In the genomic region with DNA sequence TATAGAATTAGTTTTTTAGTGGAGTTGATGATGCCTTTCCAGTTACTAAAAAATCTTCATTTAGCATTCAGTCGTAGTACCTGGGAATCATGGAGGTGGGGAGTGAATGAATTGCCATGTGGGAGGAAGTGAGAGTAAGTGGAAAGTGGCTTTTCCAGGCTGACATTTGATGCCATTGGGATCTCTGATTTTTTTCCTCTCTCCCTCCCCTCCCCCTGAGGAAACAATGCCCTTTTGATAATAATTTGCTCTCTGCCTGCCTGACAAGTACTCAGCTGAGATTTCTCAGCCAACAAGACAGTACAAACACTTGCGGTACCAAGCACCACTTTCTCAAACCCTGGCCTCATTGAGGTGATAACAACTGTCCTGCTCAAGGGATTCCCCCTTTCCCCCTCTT, we compare ENCODE assay signal across 9 cellular contexts. TPM values are rescaled to one million over a fixed set of nuclear protein-coding genes. Genes with fewer than 3 reads are reported as not detected.
DNase-seq lines count a peak whose midpoint lies in the region; ATAC-seq and TF ChIP-seq lines count a peak whose summit lies in the region.
"Had no signal": no experiment of that assay in that cellular context is flagged by ENCODE, and none has a peak within 500 bp of the region (broad histone marks: within the 10 kb centered on the region; RNA-seq: fewer than 3 reads in every experiment).

No MANE protein-coding gene starts in this region.

- peaks cover 30 to 33% of the 10 kb centered on the region in 2 donors for H3K4me1 ChIP-seq in naive thymus-derived CD4-positive, alpha-beta T cell (ENCODE audit: control insufficient read depth in 2 of 2, insufficient read depth in 2 of 2, low read length in 2 of 2)
- H3K4me1 ChIP-seq in gastrocnemius medialis: peaks cover 22 to 24% of the 10 kb centered on the region in 2 donors

- peak overlapping the region; percentile 87 for H3K27ac Mint-ChIP-seq in CD4-positive, alpha-beta T cell
- H3K27ac Mint-ChIP-seq in central memory CD8-positive, alpha-beta T cell (ENCODE audit: low read depth): peak overlapping the region; percentile 89
- H3K27ac Mint-ChIP-seq in naive thymus-derived CD4-positive, alpha-beta T cell: peak overlapping the region in 8 of 9 donors; percentile 30 to 99 (median 87)

- H3K4me3 ChIP-seq in naive thymus-derived CD4-positive, alpha-beta T cell (ENCODE audit: low read length): no peak overlapping the region
- H3K4me3 ChIP-seq in gastrocnemius medialis: no peak overlapping the region

- peaks cover 75% of the 10 kb centered on the region for H3K4me1 Mint-ChIP-seq in CD4-positive, alpha-beta T cell (ENCODE audit: low read depth)
- peaks cover 73% of the 10 kb centered on the region for H3K4me1 Mint-ChIP-seq in central memory CD8-positive, alpha-beta T cell
- H3K4me1 Mint-ChIP-seq in naive thymus-derived CD4-positive, alpha-beta T cell: peaks cover 37 to 72% (median 67%) of the 10 kb centered on the region in 7 donors

- in situ Hi-C loops in gastrocnemius medialis (cut with MboI; ENCODE audit: low sequenced_read_pairs in 4 of 4): no loop called here

- intact Hi-C loops in CD4-positive, alpha-beta T cell (cut with DNase I, micrococcal nuclease): no loop called here
- intact Hi-C loops in naive thymus-derived CD4-positive, alpha-beta T cell (cut with micrococcal nuclease): no loop called here
- intact Hi-C loops in gastrocnemius medialis (cut with DNase I; ENCODE audit: low total_unique reads): no loop called here

- ATAC-seq in CD4-positive, alpha-beta T cell (ENCODE audit: poor library complexity): no peak
- ATAC-seq in central memory CD8-positive, alpha-beta T cell (replicated peaks; ENCODE audit: extremely low read depth, poor library complexity, severe bottlenecking): no peak
- no peak for ATAC-seq in naive thymus-derived CD4-positive, alpha-beta T cell
- ATAC-seq in activated CD4-positive, CD25-positive, alpha-beta regulatory T cell treated with anti-CD3 and anti-CD28 coated beads, Interleukin-2, amount 50 U/mL, for 24 hours: no peak
- ATAC-seq in gastrocnemius medialis (no peak), HG03571 (IDR thresholded peaks at IDR 0.05; ENCODE audit: unreplicated experiment) (no peak)

- H3K27me3 Mint-ChIP-seq in CD4-positive, alpha-beta T cell: no peaks in the 10 kb centered on the region
- no peaks in the 10 kb centered on the region for H3K27me3 Mint-ChIP-seq in central memory CD8-positive, alpha-beta T cell
- no peaks in the 10 kb centered on the region for H3K27me3 Mint-ChIP-seq in naive thymus-derived CD4-positive, alpha-beta T cell

- no peak for DNase-seq in CD4-positive, alpha-beta T cell
- DNase-seq in NCI-H2029 (lab: John Stamatoyannopoulos, UW) (peak; percentile 6), RWPE1 (ENCODE audit: low spot score) (no peak), gastrocnemius medialis (no peak)
- no peak for DNase-seq in central memory CD8-positive, alpha-beta T cell (ENCODE audit: low spot score in 2 of 2)
- DNase-seq in naive thymus-derived CD4-positive, alpha-beta T cell: no peak
- DNase-seq: NCI-H524 had no signal

- H3K9me3 Mint-ChIP-seq in CD4-positive, alpha-beta T cell: no peaks in the 10 kb centered on the region
- H3K9me3 Mint-ChIP-seq in central memory CD8-positive, alpha-beta T cell: no peaks in the 10 kb centered on the region
- peaks cover 0 to 1% (median 0%) of the 10 kb centered on the region in 11 donors for H3K9me3 Mint-ChIP-seq in naive thymus-derived CD4-positive, alpha-beta T cell

- peak overlapping the region; percentile 26 for H3K27ac ChIP-seq in CD4-positive, alpha-beta T cell (ENCODE audit: low read depth, low read length)
- peak overlapping the region; percentile 93 for H3K27ac ChIP-seq in naive thymus-derived CD4-positive, alpha-beta T cell (ENCODE audit: low read depth, low read length)
- H3K27ac ChIP-seq in RWPE1 (no peak overlapping the region), gastrocnemius medialis (peak overlapping the region in 1 of 4 donors; percentile 85)

- no peaks in the 10 kb centered on the region for H3K9me3 ChIP-seq in CD4-positive, alpha-beta T cell (ENCODE audit: control insufficient read depth, low read length)
- H3K9me3 ChIP-seq in naive thymus-derived CD4-positive, alpha-beta T cell (ENCODE audit: control insufficient read depth in 2 of 3, low read length in 3 of 3): no peaks in the 10 kb centered on the region
- no peaks in the 10 kb centered on the region for H3K9me3 ChIP-seq in gastrocnemius medialis

- peaks cover 66% of the 10 kb centered on the region for H3K36me3 Mint-ChIP-seq in CD4-positive, alpha-beta T cell (ENCODE audit: low read depth)
- H3K36me3 Mint-ChIP-seq in central memory CD8-positive, alpha-beta T cell (ENCODE audit: insufficient read depth): peaks cover 37% of the 10 kb centered on the region
- peaks cover 0 to 30% (median 8%) of the 10 kb centered on the region in 5 donors for H3K36me3 Mint-ChIP-seq in naive thymus-derived CD4-positive, alpha-beta T cell

- no peaks in the 10 kb centered on the region for H3K27me3 ChIP-seq in CD4-positive, alpha-beta T cell (ENCODE audit: control insufficient read depth, insufficient read depth, low read length)
- no peaks in the 10 kb centered on the region for H3K27me3 ChIP-seq in naive thymus-derived CD4-positive, alpha-beta T cell (ENCODE audit: control insufficient read depth in 2 of 2, insufficient read depth in 2 of 2, low read length in 2 of 2)
- no peaks in the 10 kb centered on the region for H3K27me3 ChIP-seq in gastrocnemius medialis

- TF ChIP-seq CTCF in CD4-positive, alpha-beta T cell (IDR thresholded peaks at IDR 0.05): no peak
- no peak for TF ChIP-seq CTCF in RWPE1 (conservative IDR thresholded peaks at IDR 0.05; ENCODE audit: low read depth)
- TF ChIP-seq CTCF in gastrocnemius medialis (IDR thresholded peaks at IDR 0.05 in 4 of 5, conservative IDR thresholded peaks at IDR 0.05 in 1 of 5): no peak

- CTCF ChIA-PET in CD4-positive, alpha-beta T cell (lab: Charles Lee): interaction anchor here (1.0 kb wide), 1 partner anchor 90 kb away, joined by 3 read pairs; no protein-coding TSS in a partner anchor
- CTCF ChIA-PET in naive thymus-derived CD4-positive, alpha-beta T cell (lab: Charles Lee): no interaction called here
- CTCF ChIA-PET in RWPE1 (lab: Yijun Ruan, JAX): no interaction called here

- peaks cover 6 to 42% (median 18%) of the 10 kb centered on the region in 3 experiments for H3K36me3 ChIP-seq in naive thymus-derived CD4-positive, alpha-beta T cell (ENCODE audit: control insufficient read depth in 2 of 3, insufficient read depth in 3 of 3, low read length in 3 of 3)
- H3K36me3 ChIP-seq in gastrocnemius medialis: peaks cover 0 to 21% of the 10 kb centered on the region in 2 donors

- POLR2A ChIA-PET in CD4-positive, alpha-beta T cell (lab: Charles Lee): interaction anchor here (1.2 to 4.9 kb wide), 2 partner anchors 18 to 34 kb away, joined by 3 to 112 read pairs; partner anchors contain the start of genes ATP5MC1 and SNF8
- POLR2A ChIA-PET in naive thymus-derived CD4-positive, alpha-beta T cell (lab: Charles Lee): interaction anchor here (4.6 kb wide), 1 partner anchor 34 kb away, joined by 29 read pairs; the partner anchor contains the start of gene SNF8
- POLR2A ChIA-PET in RWPE1 (lab: Yijun Ruan, JAX; ENCODE audit: low non-redundant PET): no interaction called here

- peak overlapping the region; percentile 95 for H3K4me3 Mint-ChIP-seq in CD4-positive, alpha-beta T cell
- peak overlapping the region; percentile 89 for H3K4me3 Mint-ChIP-seq in central memory CD8-positive, alpha-beta T cell
- H3K4me3 Mint-ChIP-seq in naive thymus-derived CD4-positive, alpha-beta T cell: peak overlapping the region; percentile 66 to 100 (median 93)

- no peak for TF ChIP-seq POLR2A in gastrocnemius medialis (IDR thresholded peaks at IDR 0.05)

RNA-seq across cellular contexts. Expression of gene UBE2Z, which starts 2.2 kb away (rescaled TPM):
- total RNA-seq in CD4-positive, alpha-beta T cell: 10 to 100 TPM; 60.5 to 61.6 TPM
- total RNA-seq in naive thymus-derived CD4-positive, alpha-beta T cell: 10 to 100 TPM; 71.6 to 96.6 (median 91.8) TPM
- polyA plus RNA-seq in naive thymus-derived CD4-positive, alpha-beta T cell: 10 to 100 TPM; 52.1 to 55.6 TPM
- total RNA-seq in gastrocnemius medialis: 10 to 100 TPM; 32.7 to 41.1 (median 35.4) TPM

RNA-seq across cellular contexts. Expression of gene ATP5MC1, which starts 17.8 kb away (rescaled TPM):
- 10 to 100 TPM; 11.8 to 13.9 TPM for total RNA-seq in CD4-positive, alpha-beta T cell
- 100 to 1,000 TPM in 1 of 5 experiments, 10 to 100 TPM in 4; 28.0 to 102 (median 37.0) TPM for total RNA-seq in naive thymus-derived CD4-positive, alpha-beta T cell
- 100 to 1,000 TPM; 155 to 179 TPM for polyA plus RNA-seq in naive thymus-derived CD4-positive, alpha-beta T cell
- 100 to 1,000 TPM; 229 to 482 (median 368) TPM for total RNA-seq in gastrocnemius medialis

RNA-seq across cellular contexts. Expression of gene SNF8, which starts 34.3 kb away (rescaled TPM):
- 10 to 100 TPM; 53.8 to 57.4 TPM for total RNA-seq in CD4-positive, alpha-beta T cell
- 100 to 1,000 TPM in 1 of 5 experiments, 10 to 100 TPM in 4; 54.8 to 122 (median 60.3) TPM for total RNA-seq in naive thymus-derived CD4-positive, alpha-beta T cell
- 10 to 100 TPM; 94.2 to 98.5 TPM for polyA plus RNA-seq in naive thymus-derived CD4-positive, alpha-beta T cell
- 100 to 1,000 TPM in 1 of 4 donors, 10 to 100 TPM in 3; 64.9 to 123 (median 76.8) TPM for total RNA-seq in gastrocnemius medialis

RNA-seq across cellular contexts. Expression of gene GIP, which starts 58.0 kb away (rescaled TPM):
- not detected for total RNA-seq in CD4-positive, alpha-beta T cell
- total RNA-seq in naive thymus-derived CD4-positive, alpha-beta T cell: not detected
- not detected for polyA plus RNA-seq in naive thymus-derived CD4-positive, alpha-beta T cell
- total RNA-seq in gastrocnemius medialis: not detected
